In the genomic region with DNA sequence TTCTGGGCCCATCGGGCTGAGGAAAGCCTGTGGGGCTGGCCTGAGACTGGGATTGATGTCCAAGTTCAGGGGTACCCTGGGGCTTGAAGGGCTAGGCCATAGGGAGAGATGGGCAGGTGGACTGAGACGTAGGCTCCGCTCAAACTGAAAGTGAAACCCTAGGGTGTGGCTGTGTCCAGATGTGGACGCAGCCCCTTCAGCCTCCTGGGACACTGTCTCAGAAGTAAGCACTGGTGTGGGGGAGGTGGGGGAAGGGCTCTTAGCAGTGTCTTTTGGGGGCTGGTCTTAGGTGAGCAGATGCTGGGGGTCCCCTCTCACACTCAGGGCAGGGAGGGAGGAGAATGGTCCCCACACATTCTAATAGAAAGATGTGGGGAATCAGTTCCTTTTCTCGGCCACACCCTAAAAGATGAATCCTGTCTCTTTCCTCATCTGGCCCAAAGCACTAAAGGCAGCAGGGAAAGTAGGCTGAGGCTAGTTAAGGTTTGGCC, we compare ENCODE assay signal across 8 cellular contexts. TPM values are rescaled to one million over a fixed set of nuclear protein-coding genes. Genes with fewer than 3 reads are reported as not detected.
DNase-seq lines count a peak whose midpoint lies in the region; ATAC-seq and TF ChIP-seq lines count a peak whose summit lies in the region.

No MANE protein-coding gene starts in this region.

- no peaks in the 10 kb centered on the region for H4K20me1 ChIP-seq in neural progenitor cell (ENCODE audit: low read depth)

- no peaks in the 10 kb centered on the region for H3K9me3 ChIP-seq in CD4-positive, alpha-beta T cell (ENCODE audit: control insufficient read depth, low read length)
- no peaks in the 10 kb centered on the region for H3K9me3 ChIP-seq in mucosa of rectum (ENCODE audit: control insufficient read depth in 2 of 2, low read length in 2 of 2)
- H3K9me3 ChIP-seq in neural progenitor cell (ENCODE audit: low read depth): no peaks in the 10 kb centered on the region

- H3K4me2 ChIP-seq in neural progenitor cell: no peak overlapping the region

- no peaks in the 10 kb centered on the region for H3K27me3 ChIP-seq in CD4-positive, alpha-beta T cell (ENCODE audit: control insufficient read depth, insufficient read depth, low read length)
- peaks cover 0 to 2% of the 10 kb centered on the region in 2 donors for H3K27me3 ChIP-seq in mucosa of rectum (ENCODE audit: control insufficient read depth in 2 of 2, insufficient read depth in 2 of 2, low read length in 2 of 2)
- peaks cover 24% of the 10 kb centered on the region for H3K27me3 ChIP-seq in neural progenitor cell

- peak in 2 of 10 experiments; percentile 10 to 38 for DNase-seq in CD4-positive, alpha-beta T cell
- no peak for DNase-seq in activated T-helper 1 cell treated with anti-CD3 and anti-CD28 coated beads, Interleukin-12 subunit alpha, Interleukin-12 subunit beta, Interleukin-2, Interleukin-4 antibody, amounts not matched to agents 30 ng/mL and 10 ng/mL and 1 ng/mL, durations not matched to agents 14 hours and 24 hours and 36 hours (ENCODE audit: low spot score)
- DNase-seq in NCI-H524 (lab: John Stamatoyannopoulos, UW) (no peak), neural progenitor cell (ENCODE audit: low spot score) (no peak)

- H3K4me3 ChIP-seq in mucosa of rectum (ENCODE audit: low read length in 2 of 2) (peak overlapping the region; percentile 3 to 57), neural progenitor cell (no peak overlapping the region)

- peaks cover 70% of the 10 kb centered on the region for H3K4me1 Mint-ChIP-seq in CD4-positive, alpha-beta T cell (ENCODE audit: low read depth)
- peaks cover 84% of the 10 kb centered on the region for H3K4me1 Mint-ChIP-seq in activated T-helper 1 cell treated with anti-CD3 and anti-CD28 coated beads, Interleukin-12 subunit alpha, Interleukin-12 subunit beta, Interleukin-2, Interleukin-4 antibody, amounts not matched to agents 30 ng/mL and 10 ng/mL and 1 ng/mL, durations not matched to agents 14 hours and 24 hours and 36 hours (ENCODE audit: low read depth)
- peaks cover 3% of the 10 kb centered on the region for H3K4me1 Mint-ChIP-seq in neural progenitor cell

- H3F3A ChIP-seq in neural progenitor cell (ENCODE audit: low read depth): peaks cover 5% of the 10 kb centered on the region

- H3K79me2 ChIP-seq in neural progenitor cell (ENCODE audit: low read depth): no peaks in the 10 kb centered on the region

- H3K27ac ChIP-seq in CD4-positive, alpha-beta T cell (ENCODE audit: low read depth, low read length): peak overlapping the region; percentile 99
- H3K27ac ChIP-seq in mucosa of rectum (ENCODE audit: low read depth in 2 of 2, low read length in 2 of 2): peak overlapping the region; percentile 79 to 88
- no peak overlapping the region for H3K27ac ChIP-seq in neural progenitor cell

- no peaks in the 10 kb centered on the region for H3K9me3 Mint-ChIP-seq in CD4-positive, alpha-beta T cell
- H3K9me3 Mint-ChIP-seq in activated T-helper 1 cell treated with anti-CD3 and anti-CD28 coated beads, Interleukin-12 subunit alpha, Interleukin-12 subunit beta, Interleukin-2, Interleukin-4 antibody, amounts not matched to agents 30 ng/mL and 10 ng/mL and 1 ng/mL, durations not matched to agents 14 hours and 24 hours and 36 hours: no peaks in the 10 kb centered on the region
- H3K9me3 Mint-ChIP-seq in neural progenitor cell: no peaks in the 10 kb centered on the region

- no peak for TF ChIP-seq CTCF in CD4-positive, alpha-beta T cell (IDR thresholded peaks at IDR 0.05)
- no peak for TF ChIP-seq CTCF in neural progenitor cell (IDR thresholded peaks at IDR 0.05)

- H3K27ac Mint-ChIP-seq in CD4-positive, alpha-beta T cell: peak overlapping the region; percentile 100
- peak overlapping the region; percentile 97 for H3K27ac Mint-ChIP-seq in activated T-helper 1 cell treated with anti-CD3 and anti-CD28 coated beads, Interleukin-12 subunit alpha, Interleukin-12 subunit beta, Interleukin-2, Interleukin-4 antibody, amounts not matched to agents 30 ng/mL and 10 ng/mL and 1 ng/mL, durations not matched to agents 14 hours and 24 hours and 36 hours
- no peak overlapping the region for H3K27ac Mint-ChIP-seq in neural progenitor cell

- H3K36me3 ChIP-seq in mucosa of rectum (ENCODE audit: control insufficient read depth in 2 of 2, insufficient read depth in 2 of 2, low read length in 2 of 2): no peaks in the 10 kb centered on the region
- no peaks in the 10 kb centered on the region for H3K36me3 ChIP-seq in neural progenitor cell

- intact Hi-C loops in CD4-positive, alpha-beta T cell (cut with DNase I, micrococcal nuclease): loop anchor here (5.0 kb wide), 3 partner anchors 35 to 355 kb away; partner anchors contain the start of genes MAP3K14 (in 1 of the 2) and SPATA32 (in 1 of the 2)
- intact Hi-C loops in activated T-helper 1 cell treated with anti-CD3 and anti-CD28 coated beads, Interleukin-12 subunit alpha, Interleukin-12 subunit beta, Interleukin-2, Interleukin-4 antibody, amounts not matched to agents 30 ng/mL and 10 ng/mL and 1 ng/mL, durations not matched to agents 14 hours and 24 hours and 36 hours (cut with micrococcal nuclease): loop anchor here (2.0 to 10.0 kb wide), 4 partner anchors 44 to 965 kb away; partner anchors contain the start of genes EFTUD2 and KANSL1

- no peaks in the 10 kb centered on the region for H3K27me3 Mint-ChIP-seq in CD4-positive, alpha-beta T cell
- H3K27me3 Mint-ChIP-seq in activated T-helper 1 cell treated with anti-CD3 and anti-CD28 coated beads, Interleukin-12 subunit alpha, Interleukin-12 subunit beta, Interleukin-2, Interleukin-4 antibody, amounts not matched to agents 30 ng/mL and 10 ng/mL and 1 ng/mL, durations not matched to agents 14 hours and 24 hours and 36 hours (ENCODE audit: insufficient read depth): no peaks in the 10 kb centered on the region
- H3K27me3 Mint-ChIP-seq in neural progenitor cell (ENCODE audit: insufficient read depth, low read depth): peaks cover 30% of the 10 kb centered on the region

- peaks cover 60% of the 10 kb centered on the region for H3K36me3 Mint-ChIP-seq in CD4-positive, alpha-beta T cell (ENCODE audit: low read depth)
- H3K36me3 Mint-ChIP-seq in activated T-helper 1 cell treated with anti-CD3 and anti-CD28 coated beads, Interleukin-12 subunit alpha, Interleukin-12 subunit beta, Interleukin-2, Interleukin-4 antibody, amounts not matched to agents 30 ng/mL and 10 ng/mL and 1 ng/mL, durations not matched to agents 14 hours and 24 hours and 36 hours (ENCODE audit: low read depth): peaks cover 20% of the 10 kb centered on the region
- no peaks in the 10 kb centered on the region for H3K36me3 Mint-ChIP-seq in neural progenitor cell

- CTCF ChIA-PET in CD4-positive, alpha-beta T cell (lab: Charles Lee): interaction anchor here (1.0 to 4.9 kb wide), 8 partner anchors 8 to 92 kb away, joined by 3 to 47 read pairs (median 6); partner anchors contain the start of genes ACBD4 and HEXIM1

- H3K9ac ChIP-seq in mucosa of rectum (ENCODE audit: low read depth in 1 of 2, low read length in 2 of 2): peak overlapping the region; percentile 42 to 60
- no peak overlapping the region for H3K9ac ChIP-seq in neural progenitor cell

- H3K4me3 Mint-ChIP-seq in CD4-positive, alpha-beta T cell: peak overlapping the region; percentile 95
- peak overlapping the region; percentile 99 for H3K4me3 Mint-ChIP-seq in activated T-helper 1 cell treated with anti-CD3 and anti-CD28 coated beads, Interleukin-12 subunit alpha, Interleukin-12 subunit beta, Interleukin-2, Interleukin-4 antibody, amounts not matched to agents 30 ng/mL and 10 ng/mL and 1 ng/mL, durations not matched to agents 14 hours and 24 hours and 36 hours
- no peak overlapping the region for H3K4me3 Mint-ChIP-seq in neural progenitor cell

- POLR2A ChIA-PET in CD4-positive, alpha-beta T cell (lab: Charles Lee): interaction anchor here (0.9 to 16.4 kb wide), 9 partner anchors 6 to 358 kb away, joined by 3 to 346 read pairs (median 57); partner anchors contain the start of genes FMNL1, HEXIM1, HEXIM2 and MAP3K14

- ATAC-seq in CD4-positive, alpha-beta T cell (ENCODE audit: poor library complexity): no peak
- ATAC-seq in HG02759 (IDR thresholded peaks at IDR 0.05; ENCODE audit: unreplicated experiment) (peak; percentile 32), HG02870 (IDR thresholded peaks at IDR 0.05; ENCODE audit: unreplicated experiment) (no peak), HG03095 (IDR thresholded peaks at IDR 0.05; ENCODE audit: unreplicated experiment) (no peak)

- peaks cover 49 to 50% of the 10 kb centered on the region in 2 donors for H3K4me1 ChIP-seq in mucosa of rectum (ENCODE audit: control insufficient read depth in 2 of 2, insufficient read depth in 2 of 2, low read length in 2 of 2)
- peaks cover 20% of the 10 kb centered on the region for H3K4me1 ChIP-seq in neural progenitor cell

- no peak overlapping the region for H2AFZ ChIP-seq in neural progenitor cell (replicated peaks)

RNA-seq across cellular contexts. Expression of gene FMNL1, which starts 5.5 kb away (rescaled TPM):
- 100 to 1,000 TPM; 378 to 387 TPM for total RNA-seq in CD4-positive, alpha-beta T cell
- total RNA-seq in activated T-helper 1 cell treated with anti-CD3 and anti-CD28 coated beads, Interleukin-12 subunit alpha, Interleukin-12 subunit beta, Interleukin-2, Interleukin-4 antibody, amounts not matched to agents 30 ng/mL and 10 ng/mL and 1 ng/mL, durations not matched to agents 14 hours and 24 hours and 36 hours: 363 and 374 TPM in 2 replicates
- total RNA-seq in neural progenitor cell (ENCODE audit: low replicate concordance): 2.0 and 2.4 TPM in 2 replicates

RNA-seq across cellular contexts. Expression of gene SPATA32, which starts 34.7 kb away (rescaled TPM):
- under 1 TPM; 0.20 to 0.27 TPM for total RNA-seq in CD4-positive, alpha-beta T cell
- total RNA-seq in activated T-helper 1 cell treated with anti-CD3 and anti-CD28 coated beads, Interleukin-12 subunit alpha, Interleukin-12 subunit beta, Interleukin-2, Interleukin-4 antibody, amounts not matched to agents 30 ng/mL and 10 ng/mL and 1 ng/mL, durations not matched to agents 14 hours and 24 hours and 36 hours: 0.44 and 0.56 TPM in 2 replicates
- not detected in 2 replicates for total RNA-seq in neural progenitor cell (ENCODE audit: low replicate concordance)

Comparison
In these comparisons a context has a peak if more than half of its experiments do, and no peak if none do; other contexts are left out.
1. RNA of gene FMNL1, which starts 5.5 kb away (total RNA-seq): 378 to 387 TPM in CD4-positive, alpha-beta T cell and 363 to 374 TPM in activated T-helper 1 cell treated with anti-CD3 and anti-CD28 coated beads, Interleukin-12 subunit alpha, Interleukin-12 subunit beta, Interleukin-2, Interleukin-4 antibody, amounts not matched to agents 30 ng/mL and 10 ng/mL and 1 ng/mL, durations not matched to agents 14 hours and 24 hours and 36 hours; 2.0 to 2.4 TPM in neural progenitor cell; every median in the first group is over 100 times any median in the second.